36 cellular contexts compared by ENCODE assay signal in the genomic region with DNA sequence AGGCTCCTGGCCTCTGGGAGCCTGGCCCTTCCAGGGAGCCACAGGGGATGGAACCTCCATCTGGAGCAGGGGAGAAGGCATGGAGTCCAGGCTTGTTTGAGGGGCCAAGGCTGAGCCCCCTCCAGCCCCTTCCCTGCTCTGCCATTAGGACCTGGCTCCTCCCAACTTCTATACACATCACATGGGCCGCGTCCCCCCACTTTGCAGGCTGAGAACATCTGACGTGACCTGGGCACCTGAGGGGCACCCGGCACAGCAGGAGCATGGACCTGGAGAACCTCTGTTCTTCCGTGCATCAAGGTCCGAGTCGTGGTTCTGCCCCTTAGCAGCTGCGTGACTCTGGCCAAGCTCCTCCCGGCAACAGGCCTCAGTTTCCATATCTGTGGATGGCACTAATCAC. TPM values are rescaled to one million over a fixed set of nuclear protein-coding genes. Genes with fewer than 3 reads are reported as not detected.
"Had no signal": no experiment of that assay in that cellular context is flagged by ENCODE, and none has a peak within 500 bp of the region (broad histone marks: within the 10 kb centered on the region; RNA-seq: fewer than 3 reads in every experiment).

No MANE protein-coding gene starts in this region.

- ATAC-seq: activated naive CD4-positive, alpha-beta T cell treated with anti-CD3 and anti-CD28 coated beads, Interleukin-2, amount 50 U/mL, for 72 hours; activated T-cell treated with anti-CD3 and anti-CD28 coated beads, Interleukin-2, amount 50 U/mL, for 4 hours had no signal

- H3K36me3 ChIP-seq: adrenal gland, SJCRH30 had no signal

- FAIRE-seq: bronchial epithelial cell, RCC 7860 had no signal

- H3K9me3 ChIP-seq: adrenal gland, SJCRH30 had no signal

- DNase-seq: activated CD4-positive, alpha-beta T cell treated with anti-CD3 and anti-CD28 coated beads, Interleukin-2, amount 10 ng/mL, durations not matched to agents 7 days and 5 days; activated CD4-positive, alpha-beta T cell treated with anti-CD3 and anti-CD28 coated beads, Interleukin-2, amount 50 U/mL, for 48 hours; activated CD8-positive, alpha-beta memory T cell treated with anti-CD3 and anti-CD28 coated beads, Interleukin-2, amount 50 U/mL, for 4 hours; activated gamma-delta T cell treated with Interleukin-2 at 50 U/mL for 16 hours; activated naive CD4-positive, alpha-beta T cell treated with anti-CD3 and anti-CD28 coated beads for 36 hours; activated T-cell treated with anti-CD3 and anti-CD28 coated beads for 4 hours; activated T-cell treated with anti-CD3 and anti-CD28 coated beads, Interleukin-2, amount 50 U/mL, for 4 hours; adrenal gland; central memory CD4-positive, alpha-beta T cell; Karpas-422; KBM-7; MM.1S; NCI-H1092 treated with DMSO at 0.1 percent for 48 hours; NCI-H1417; NCI-H146; NCI-H187; NCI-H2029 treated with DMSO at 0.1 percent for 48 hours; NCI-H2107; NCI-H2171; NCI-H510A; NCI-H526; NCI-H748 treated with DMSO at 0.1 percent for 48 hours; NK-92 treated with Interleukin-12 subunit alpha and Interleukin-12 subunit beta, amount 100 ng/mL, for 24 hours; PC-9; SHP77; SJCRH30; T1000 had no signal

- H2AFZ ChIP-seq: PC-9 had no signal

- H3K27ac ChIP-seq: adrenal gland, PC-9, RWPE1, SJCRH30, SK-N-MC had no signal

- H3K4me2 ChIP-seq: PC-9 had no signal

- H3K4me3 ChIP-seq: adrenal gland, PC-9, SJCRH30, SK-N-MC had no signal

RNA-seq across cellular contexts. Expression of gene AIRE, which starts 3.9 kb away (rescaled TPM):
- total RNA-seq: activated naive CD4-positive, alpha-beta T cell treated with anti-CD3 and anti-CD28 coated beads for 36 hours; activated naive CD4-positive, alpha-beta T cell treated with anti-CD3 and anti-CD28 coated beads, Interleukin-2, amount 50 U/mL, for 72 hours; activated T-cell treated with anti-CD3 and anti-CD28 coated beads, Interleukin-2, amount 50 U/mL, for 4 hours; activated T-helper 1 cell treated with anti-CD3 and anti-CD28 coated beads, Interleukin-12 subunit alpha, Interleukin-12 subunit beta, Interleukin-2, Interleukin-4 antibody, amounts not matched to agents 30 ng/mL and 10 ng/mL and 1 ng/mL, durations not matched to agents 14 hours and 24 hours and 36 hours; bronchial epithelial cell; OCI-LY7; PC-9 had no signal

RNA-seq across cellular contexts. Expression of gene DNMT3L, which starts 20.1 kb away (rescaled TPM):
- total RNA-seq: activated CD4-positive, alpha-beta T cell treated with anti-CD3 and anti-CD28 coated beads, Interleukin-2, amount 10 ng/mL, durations not matched to agents 7 days and 5 days; activated naive CD4-positive, alpha-beta T cell treated with anti-CD3 and anti-CD28 coated beads for 36 hours; activated naive CD4-positive, alpha-beta T cell treated with anti-CD3 and anti-CD28 coated beads, Interleukin-2, amount 50 U/mL, for 72 hours; activated T-cell treated with anti-CD3 and anti-CD28 coated beads, Interleukin-2, amount 50 U/mL, for 4 hours; activated T-helper 1 cell treated with anti-CD3 and anti-CD28 coated beads, Interleukin-12 subunit alpha, Interleukin-12 subunit beta, Interleukin-2, Interleukin-4 antibody, amounts not matched to agents 30 ng/mL and 10 ng/mL and 1 ng/mL, durations not matched to agents 14 hours and 24 hours and 36 hours; adrenal gland; bronchial epithelial cell; OCI-LY7; PC-9; SJCRH30; T-helper 1 cell treated with Interleukin-12 subunit alpha and Interleukin-12 subunit beta and Interleukin-4 antibody, amounts not matched to agents 30 ng/mL and 1 ng/mL, for 36 hours; T-helper 2 cell treated with Interferon-gamma antibody and Interleukin-4, amounts not matched to agents 100 ng/mL and 5 ng/mL, for 36 hours had no signal
- polyA plus RNA-seq: adrenal gland had no signal

RNA-seq across cellular contexts. Expression of gene ICOSLG, which starts 41.1 kb away (rescaled TPM):
- total RNA-seq: SJCRH30 had no signal
